In genomic region chr1:15411593-15412487, GRCh38 we compare ENCODE assay signal across 8 cellular contexts.
DNase-seq lines count a peak whose midpoint lies in the region; ATAC-seq, FAIRE-seq and TF ChIP-seq lines count a peak whose summit lies in the region.

No MANE protein-coding gene starts in this region.

- H3K27me3 ChIP-seq in RWPE2 (ENCODE audit: insufficient read depth, poor library complexity, severe bottlenecking) (no peaks in the 10 kb centered on the region), layer of hippocampus (ENCODE audit: control insufficient read depth, insufficient read depth, low read length) (no peaks in the 10 kb centered on the region)

- no peaks in the 10 kb centered on the region for H3K9me3 ChIP-seq in RWPE2 (ENCODE audit: severe bottlenecking)

- H3K4me1 ChIP-seq in RWPE2 (ENCODE audit: insufficient read depth, poor library complexity, severe bottlenecking): peaks cover 31% of the 10 kb centered on the region

- no peak for FAIRE-seq in H54 (lab: Jason Lieb, UNC)

- ATAC-seq in GM18861 (IDR thresholded peaks at IDR 0.05; ENCODE audit: unreplicated experiment): peak; percentile 52
- ATAC-seq in HG02852 (IDR thresholded peaks at IDR 0.05; ENCODE audit: unreplicated experiment): peak; percentile 36
- ATAC-seq in RWPE2 (ENCODE audit: low read depth): peak; percentile 30

- no peak for TF ChIP-seq POLR2A in H54 (IDR thresholded peaks at IDR 0.05; ENCODE audit: low read depth, low read length)

- H3K27ac ChIP-seq in RWPE2 (ENCODE audit: poor library complexity, severe bottlenecking) (peak overlapping the region; percentile 56), angular gyrus (ENCODE audit: low read depth, low read length) (peak overlapping the region; percentile 31), layer of hippocampus (ENCODE audit: low read depth, low read length) (peak overlapping the region; percentile 35)

- DNase-seq in RWPE2 (ENCODE audit: low spot score): no peak
- peak; percentile 41 for DNase-seq in stimulated activated CD8-positive, alpha-beta memory T cell treated with anti-CD3 and anti-CD28 coated beads, Interleukin-4, amount 100 ng/mL, for 24 hours (ENCODE audit: low read depth)
- no peak for DNase-seq in H54 (ENCODE audit: insufficient read length, low spot score)
- no peak for DNase-seq in DMS153 treated with DMSO at 0.1 percent for 48 hours (lab: John Stamatoyannopoulos, UW; ENCODE audit: unreplicated experiment)

- no peak for TF ChIP-seq CTCF in RWPE2 (IDR thresholded peaks at IDR 0.05; ENCODE audit: poor library complexity, severe bottlenecking)

- H3K36me3 ChIP-seq in RWPE2 (ENCODE audit: low read depth): peaks cover 36% of the 10 kb centered on the region

- peak overlapping the region; percentile 97 for H3K4me3 ChIP-seq in RWPE2 (ENCODE audit: severe bottlenecking)
